In genomic region chr1:53416264-53416663, GRCh38 we compare ENCODE assay signal across 19 cellular contexts.
"Had no signal": no experiment of that assay in that cellular context is flagged by ENCODE, and none has a peak within 500 bp of the region (broad histone marks: within the 10 kb centered on the region; RNA-seq: fewer than 3 reads in every experiment).

No MANE protein-coding gene starts in this region.

- ATAC-seq: activated T-cell treated with anti-CD3 and anti-CD28 coated beads, Interleukin-2, amount 50 U/mL, for 4 hours; gastroesophageal sphincter; heart left ventricle; left lobe of liver; lower lobe of right lung; naive thymus-derived CD4-positive, alpha-beta T cell had no signal

- DNase-seq: activated CD4-positive, alpha-beta T cell treated with anti-CD3 and anti-CD28 coated beads, Interleukin-2, amount 50 U/mL, for 48 hours; activated CD8-positive, alpha-beta memory T cell treated with anti-CD3 and anti-CD28 coated beads, Interleukin-2, amount 50 U/mL, for 48 hours; activated naive CD4-positive, alpha-beta T cell treated with anti-CD3 and anti-CD28 coated beads for 36 hours; activated naive CD8-positive, alpha-beta T cell treated with anti-CD3 and anti-CD28 coated beads, Interleukin-2, amount 10 ng/mL, durations not matched to agents 7 days and 5 days; activated T-cell treated with anti-CD3 and anti-CD28 coated beads, Interleukin-2, amount 50 U/mL, for 4 hours; amniotic stem cell; cerebellar nuclear complex; heart left ventricle; lower lobe of right lung; naive thymus-derived CD4-positive, alpha-beta T cell; retina; sigmoid colon; stimulated activated CD4-positive, alpha-beta T cell treated with anti-CD3 and anti-CD28 coated beads, Interleukin-2, amount 100 ng/mL, for 48 hours; stimulated activated naive CD4-positive, alpha-beta T cell had no signal

- H3K4me3 Mint-ChIP-seq: activated naive CD4-positive, alpha-beta T cell treated with anti-CD3 and anti-CD28 coated beads for 36 hours; activated naive CD8-positive, alpha-beta T cell treated with anti-CD3 and anti-CD28 coated beads, Interleukin-2, amount 10 ng/mL, durations not matched to agents 7 days and 5 days; activated T-cell treated with anti-CD3 and anti-CD28 coated beads, Interleukin-2, amount 50 U/mL, for 4 hours; T-helper 2 cell treated with Interferon-gamma antibody and Interleukin-4, amounts not matched to agents 5 μg/mL and 100 μg/mL, for 36 hours; type B pancreatic cell had no signal

- H3K36me3 Mint-ChIP-seq: type B pancreatic cell had no signal

- H3K27ac Mint-ChIP-seq: activated naive CD4-positive, alpha-beta T cell treated with anti-CD3 and anti-CD28 coated beads for 36 hours; activated naive CD8-positive, alpha-beta T cell treated with anti-CD3 and anti-CD28 coated beads, Interleukin-2, amount 10 ng/mL, durations not matched to agents 7 days and 5 days; progenitor cell of endocrine pancreas; T-helper 2 cell treated with Interferon-gamma antibody and Interleukin-4, amounts not matched to agents 5 μg/mL and 100 μg/mL, for 36 hours; type B pancreatic cell had no signal
